Comparison of ENCODE assay signal across 9 cellular contexts in the genomic region with DNA sequence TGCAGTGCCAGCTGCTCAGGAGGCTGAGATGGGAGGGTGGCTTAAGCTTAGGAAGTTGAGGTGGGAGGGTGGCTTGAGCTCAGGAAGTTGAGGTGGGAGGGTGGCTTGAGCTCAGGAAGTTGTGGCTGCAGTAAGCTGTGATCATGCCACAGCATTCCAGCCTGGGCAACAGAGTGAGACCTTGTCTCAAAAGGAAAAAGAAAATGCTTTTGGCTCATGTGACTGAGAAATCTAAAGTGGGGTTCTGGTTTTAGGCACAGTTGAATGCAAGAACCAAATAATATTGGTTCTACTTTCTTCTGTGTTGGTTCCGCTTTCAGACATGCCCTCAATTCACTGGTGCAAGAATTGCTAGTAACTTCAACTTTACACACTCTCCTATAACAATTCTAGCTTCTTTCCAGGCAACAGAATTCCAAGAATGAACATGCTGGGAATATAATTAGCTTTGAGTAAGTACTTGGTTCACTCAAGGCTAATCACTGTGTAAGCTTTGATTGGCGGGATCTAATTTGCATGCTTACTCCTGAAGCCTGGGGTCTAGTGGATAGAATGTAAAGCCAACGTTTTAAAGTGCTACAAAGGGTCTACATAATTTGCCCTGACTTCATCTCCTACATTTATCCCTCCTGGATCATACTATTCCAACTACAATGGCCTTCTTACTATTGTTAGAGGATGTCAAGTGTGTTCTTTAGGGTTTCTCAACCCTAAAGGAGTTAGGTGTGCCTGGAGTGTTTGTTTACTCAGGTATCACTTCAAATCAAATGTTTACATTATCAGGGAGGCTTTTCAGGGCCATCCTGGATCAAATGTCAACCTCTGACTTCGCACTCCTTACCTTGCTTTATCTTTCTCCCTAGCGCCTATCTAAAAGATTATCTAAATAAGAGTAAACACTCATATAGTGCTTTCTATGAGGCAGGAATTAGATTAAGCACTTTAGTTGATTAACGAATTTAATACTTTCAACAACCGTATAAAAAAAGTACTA.
A peak's percentile ranks its signal among the peaks of the same experiment; 100 is the strongest.
DNase-seq lines count a peak whose midpoint lies in the region; ATAC-seq and TF ChIP-seq lines count a peak whose summit lies in the region.
"Had no signal": no experiment of that assay in that cellular context is flagged by ENCODE, and none has a peak within 500 bp of the region (broad histone marks: within the 10 kb centered on the region; RNA-seq: fewer than 3 reads in every experiment).

No MANE protein-coding gene starts in this region.

- ATAC-seq in GM18498 (IDR thresholded peaks at IDR 0.05; ENCODE audit: unreplicated experiment), result peak; percentile 75
- peak; percentile 80 for ATAC-seq in HG02938 (IDR thresholded peaks at IDR 0.05; ENCODE audit: unreplicated experiment)
- ATAC-seq in left lung, result peak; percentile 74

- peaks cover 0 to 9% of the 10 kb centered on the region in 2 donors for H3K27me3 ChIP-seq in left lung

- H3K9me3 ChIP-seq in left lung, result no peaks in the 10 kb centered on the region
- H3K9me3 ChIP-seq: HAP-1 had no signal

- H3K4me3 ChIP-seq in left lung, result no peak overlapping the region
- no peak overlapping the region for H3K4me3 ChIP-seq in lower leg skin (ENCODE audit: low read depth, poor library complexity, severe bottlenecking)
- H3K4me3 ChIP-seq: HAP-1 had no signal

- TF ChIP-seq CTCF in left lung (IDR thresholded peaks at IDR 0.05) (no peak), lower leg skin (IDR thresholded peaks at IDR 0.05) (no peak)

- no peak overlapping the region for H3K27ac ChIP-seq in left lung

- 74 to 77% methylated on average over 7 of the region's 7 CpGs for WGBS in lower leg skin, 2 donors

- no peaks in the 10 kb centered on the region for H3K36me3 ChIP-seq in left lung
- H3K36me3 ChIP-seq: HAP-1 had no signal

- no peak for TF ChIP-seq POLR2A in lower leg skin (IDR thresholded peaks at IDR 0.05)

- intact Hi-C loops in left lung (cut with DNase I), result no loop called here
- intact Hi-C loops in lower leg skin (cut with DNase I; ENCODE audit: low total_unique reads), result no loop called here

- DNase-seq in NCI-H82 (lab: John Stamatoyannopoulos, UW), result peak; percentile 89
- peak in 1 of 2 donors; percentile 39 for DNase-seq in left lung
- DNase-seq in lower leg skin (ENCODE audit: low spot score in 2 of 2), result no peak
- DNase-seq in AG08396 (ENCODE audit: low spot score), result no peak
- no peak for DNase-seq in occipital lobe (lab: John Stamatoyannopoulos, UW)
- no peak for DNase-seq in T1000 (lab: John Stamatoyannopoulos, UW)

- H3K4me1 ChIP-seq in left lung, result peaks cover 0 to 13% of the 10 kb centered on the region in 2 donors
